In genomic region chr10:43557214-43557613, GRCh38 we compare ENCODE assay signal across 29 cellular contexts.
"Had no signal": no experiment of that assay in that cellular context is flagged by ENCODE, and none has a peak within 500 bp of the region (broad histone marks: within the 10 kb centered on the region; RNA-seq: fewer than 3 reads in every experiment).

No MANE protein-coding gene starts in this region.

- H3K36me3 ChIP-seq: ovary had no signal

- H3K27ac ChIP-seq: neural progenitor cell, ovary, parathyroid adenoma, psoas muscle, skin epidermis, spleen, stomach, thoracic aorta, thyroid gland, tibial nerve, upper lobe of left lung, vagina had no signal

- H3K9ac ChIP-seq: neural progenitor cell, parathyroid adenoma had no signal

- H3K4me2 ChIP-seq: neural progenitor cell, smooth muscle cell had no signal

- H3K4me1 ChIP-seq: neural progenitor cell, parathyroid adenoma, psoas muscle, spleen, stomach, thyroid gland, tibial nerve, upper lobe of left lung, vagina had no signal

- H3K4me3 ChIP-seq: neural progenitor cell, ovary, psoas muscle, skin epidermis, smooth muscle cell, spleen, stomach, thoracic aorta, thyroid gland, tibial nerve, upper lobe of left lung, vagina had no signal

- DNase-seq: naive thymus-derived CD4-positive, alpha-beta T cell; natural killer cell; ovary; posterior cingulate gyrus; psoas muscle; right cardiac atrium; spleen; stimulated activated CD4-positive, alpha-beta T cell treated with anti-CD3 and anti-CD28 coated beads, Interleukin-12 subunit alpha, Interleukin-12 subunit beta, amount 100 ng/mL, for 4 hours; stimulated activated CD4-positive, alpha-beta T cell treated with anti-CD3 and anti-CD28 coated beads, Interleukin-1b, Interleukin-23, amount 100 ng/mL, for 48 hours; stimulated activated CD4-positive, alpha-beta T cell treated with anti-CD3 and anti-CD28 coated beads, Interleukin-4, amount 100 ng/mL, for 1 hour; stimulated activated CD4-positive, alpha-beta T cell treated with anti-CD3 and anti-CD28 coated beads, Interleukin-4, amount 100 ng/mL, for 4 hours; stimulated activated CD8-positive, alpha-beta memory T cell treated with anti-CD3 and anti-CD28 coated beads, Interleukin-4, amount 100 ng/mL, for 48 hours; stimulated activated naive B cell treated with anti-CD40 and anti-IgM and Interleukin-4, amounts not matched to agents 10 μg/mL and 1 μg/mL and 100 μg/mL, for 72 hours; stimulated activated naive CD4-positive, alpha-beta T cell treated with Interleukin-2 at 50 U/mL for 16 hours; stomach; thyroid gland; trophoblast cell; upper lobe of left lung had no signal

- H3K27me3 ChIP-seq: neural progenitor cell, ovary, spleen, stomach, thyroid gland, tibial nerve, upper lobe of left lung, vagina had no signal

- H3K4me3 Mint-ChIP-seq: naive thymus-derived CD4-positive, alpha-beta T cell; natural killer cell; nephron; neural progenitor cell; stimulated activated naive B cell treated with anti-CD40 and anti-IgM and Interleukin-4, amounts not matched to agents 10 μg/mL and 1 μg/mL and 100 μg/mL, for 72 hours; stimulated activated naive CD8-positive, alpha-beta T cell treated with anti-CD3 and anti-CD28 coated beads, Interleukin-15, Interleukin-2, amounts not matched to agents 100 ng/mL and 50 ng/mL, for 24 hours had no signal

- H3K4me1 Mint-ChIP-seq: naive thymus-derived CD4-positive, alpha-beta T cell; natural killer cell; nephron; neural progenitor cell; stimulated activated naive B cell treated with anti-CD40 and anti-IgM and Interleukin-4, amounts not matched to agents 10 μg/mL and 1 μg/mL and 100 μg/mL, for 72 hours had no signal

- H3K9me3 ChIP-seq: psoas muscle, thyroid gland, vagina had no signal

- H3K79me2 ChIP-seq: parathyroid adenoma had no signal

- ATAC-seq: naive thymus-derived CD4-positive, alpha-beta T cell; natural killer cell; psoas muscle; right cardiac atrium; sciatic nerve; stimulated activated naive B cell treated with anti-CD40 and anti-IgM and Interleukin-4, amounts not matched to agents 10 μg/mL and 1 μg/mL and 100 μg/mL, for 72 hours had no signal

- H2AFZ ChIP-seq: neural progenitor cell, parathyroid adenoma had no signal

- H3K27ac Mint-ChIP-seq: naive thymus-derived CD4-positive, alpha-beta T cell; natural killer cell; nephron; neural progenitor cell; progenitor cell of endocrine pancreas; stimulated activated naive B cell treated with anti-CD40 and anti-IgM and Interleukin-4, amounts not matched to agents 10 μg/mL and 1 μg/mL and 100 μg/mL, for 72 hours; stimulated activated naive CD8-positive, alpha-beta T cell treated with anti-CD3 and anti-CD28 coated beads, Interleukin-15, Interleukin-2, amounts not matched to agents 100 ng/mL and 50 ng/mL, for 24 hours had no signal

- H3K27me3 Mint-ChIP-seq: naive thymus-derived CD4-positive, alpha-beta T cell; progenitor cell of endocrine pancreas; stimulated activated naive B cell treated with anti-CD40 and anti-IgM and Interleukin-4, amounts not matched to agents 10 μg/mL and 1 μg/mL and 100 μg/mL, for 72 hours; stimulated activated naive CD8-positive, alpha-beta T cell treated with anti-CD3 and anti-CD28 coated beads, Interleukin-15, Interleukin-2, amounts not matched to agents 100 ng/mL and 50 ng/mL, for 24 hours had no signal
